Comparison of ENCODE assay signal across 33 cellular contexts in the genomic region with DNA sequence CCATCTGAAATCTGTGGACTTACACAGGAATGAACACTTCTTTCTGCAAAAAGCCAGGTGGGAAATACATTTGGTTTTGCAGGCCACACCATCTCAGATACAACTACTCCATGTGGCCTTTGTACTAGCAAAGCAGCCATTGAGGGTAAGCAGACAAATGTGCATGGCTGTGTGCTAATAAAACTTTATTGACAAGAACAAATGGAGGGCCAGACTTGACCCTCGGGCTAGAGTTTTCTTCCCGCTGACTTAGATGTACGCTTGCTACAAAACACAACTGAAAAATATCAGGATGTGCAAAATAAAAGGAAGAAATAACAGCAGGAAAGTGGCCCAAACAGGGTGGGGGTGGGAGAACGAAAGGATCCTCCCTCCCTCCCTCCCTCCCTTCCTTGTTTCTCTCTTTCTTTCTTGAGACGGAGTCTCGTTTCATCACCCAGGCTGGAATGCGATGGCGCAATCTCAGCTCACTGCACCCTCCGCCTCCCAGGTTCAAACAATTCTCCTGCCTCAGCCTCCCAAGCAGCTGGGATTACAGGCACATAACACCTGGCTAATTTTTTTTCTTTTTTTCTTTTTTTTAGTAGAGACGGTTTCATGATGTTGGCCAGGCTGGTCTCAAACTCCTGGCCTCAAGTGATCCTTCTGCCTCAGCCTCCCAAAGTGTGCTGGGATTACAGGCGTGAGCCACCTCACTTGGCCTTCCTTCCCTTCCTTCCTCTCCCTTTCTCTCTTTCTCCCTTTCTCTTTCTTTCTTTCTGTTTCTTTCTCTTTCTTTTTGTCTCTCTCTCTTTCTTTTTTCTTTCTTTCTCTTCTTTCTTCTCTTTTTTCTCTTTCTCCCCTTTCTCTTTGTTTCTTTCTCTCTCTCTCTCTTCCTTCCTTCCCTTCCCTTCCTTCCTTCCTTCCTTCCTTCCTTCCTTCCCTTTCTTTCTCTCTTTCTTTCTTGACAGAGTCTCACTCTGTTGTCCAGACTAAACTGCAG. TPM values are rescaled to one million over a fixed set of nuclear protein-coding genes. Genes with fewer than 3 reads are reported as not detected.
DNase-seq lines count a peak whose midpoint lies in the region; ATAC-seq and TF ChIP-seq lines count a peak whose summit lies in the region.
"Had no signal": no experiment of that assay in that cellular context is flagged by ENCODE, and none has a peak within 500 bp of the region (broad histone marks: within the 10 kb centered on the region; RNA-seq: fewer than 3 reads in every experiment).

No MANE protein-coding gene starts in this region.

- no peak overlapping the region for H3K14ac ChIP-seq in trophoblast cell (ENCODE audit: low read length)

- no peaks in the 10 kb centered on the region for H3K9me3 Mint-ChIP-seq in natural killer cell treated with Interleukin-12 subunit alpha and Interleukin-12 subunit beta and Interleukin-15 and Interleukin-18, amount 100 ng/mL, for 72 hours
- H3K9me3 Mint-ChIP-seq: activated CD8-positive, alpha-beta T cell treated with anti-CD3 and anti-CD28 coated beads for 36 hours; activated naive CD4-positive, alpha-beta T cell treated with anti-CD3 and anti-CD28 coated beads, Interleukin-2, amount 50 U/mL, for 24 hours; activated T-helper 2 cell treated with anti-CD3 and anti-CD28 coated beads, Interferon-gamma antibody, Interleukin-2, Interleukin-4, amounts not matched to agents 10 μg/mL and 5 μg/mL and 100 μg/mL, durations not matched to agents 14 hours and 24 hours and 36 hours; effector memory CD8-positive, alpha-beta T cell had no signal

- no peak overlapping the region for H3K27ac ChIP-seq in trophoblast cell (ENCODE audit: low read depth, low read length)
- H3K27ac ChIP-seq: 22Rv1, cardiac muscle cell, psoas muscle, RWPE1, testis, uterus had no signal

- whole genome bisulfite sequencing in trophoblast cell (ENCODE audit: extremely low coverage, insufficient coverage, insufficient read length) = no CpG with 5 or more reads among the region's 11 CpGs

- no peak overlapping the region for H3K4me3 Mint-ChIP-seq in natural killer cell treated with Interleukin-12 subunit alpha and Interleukin-12 subunit beta and Interleukin-15 and Interleukin-18, amount 100 ng/mL, for 72 hours
- H3K4me3 Mint-ChIP-seq: activated CD8-positive, alpha-beta T cell treated with anti-CD3 and anti-CD28 coated beads for 36 hours; activated naive CD4-positive, alpha-beta T cell treated with anti-CD3 and anti-CD28 coated beads, Interleukin-2, amount 50 U/mL, for 24 hours; effector memory CD8-positive, alpha-beta T cell; T-helper 17 cell had no signal

- no peaks in the 10 kb centered on the region for H3K79me2 ChIP-seq in trophoblast cell (ENCODE audit: control insufficient read depth, insufficient read depth, low read length, poor library complexity)

- no peak overlapping the region for H3K27ac Mint-ChIP-seq in natural killer cell treated with Interleukin-12 subunit alpha and Interleukin-12 subunit beta and Interleukin-15 and Interleukin-18, amount 100 ng/mL, for 72 hours
- H3K27ac Mint-ChIP-seq: activated CD8-positive, alpha-beta T cell treated with anti-CD3 and anti-CD28 coated beads for 36 hours; activated naive CD4-positive, alpha-beta T cell treated with anti-CD3 and anti-CD28 coated beads, Interleukin-2, amount 50 U/mL, for 24 hours; activated T-helper 2 cell treated with anti-CD3 and anti-CD28 coated beads, Interferon-gamma antibody, Interleukin-2, Interleukin-4, amounts not matched to agents 10 μg/mL and 5 μg/mL and 100 μg/mL, durations not matched to agents 14 hours and 24 hours and 36 hours; CD4-positive, CD25-positive, alpha-beta regulatory T cell; T-helper 17 cell had no signal

- no peak overlapping the region for H2AK5ac ChIP-seq in trophoblast cell (ENCODE audit: low read length)

- no peaks in the 10 kb centered on the region for H3K27me3 ChIP-seq in trophoblast cell (ENCODE audit: insufficient read depth, low read length)
- H3K27me3 ChIP-seq: cardiac muscle cell, testis, uterus had no signal

- no peak overlapping the region for H3K9ac ChIP-seq in trophoblast cell (ENCODE audit: low read length)

- H3K18ac ChIP-seq in trophoblast cell (ENCODE audit: low read length) = no peak overlapping the region

- no peak overlapping the region for H3K4ac ChIP-seq in trophoblast cell (ENCODE audit: low read depth, low read length)

- no peak for TF ChIP-seq CTCF in cardiac fibroblast (IDR thresholded peaks at IDR 0.05; ENCODE audit: low read depth, low read length)

- H3K4me2 ChIP-seq in trophoblast cell (ENCODE audit: low read length) = no peak overlapping the region

- peaks cover 0 to 8% of the 10 kb centered on the region in 2 donors for H3K27me3 Mint-ChIP-seq in natural killer cell treated with Interleukin-12 subunit alpha and Interleukin-12 subunit beta and Interleukin-15 and Interleukin-18, amount 100 ng/mL, for 72 hours

- H4K91ac ChIP-seq in trophoblast cell (ENCODE audit: low read depth, low read length) = no peak overlapping the region

- no peaks in the 10 kb centered on the region for H3K4me1 ChIP-seq in trophoblast cell (ENCODE audit: control insufficient read depth in 1 of 2, insufficient read depth in 2 of 2, low read length in 2 of 2)
- H3K4me1 ChIP-seq: psoas muscle, testis, uterus had no signal

- H2BK12ac ChIP-seq in trophoblast cell (ENCODE audit: low read length) = no peak overlapping the region

- no peak for ATAC-seq in natural killer cell treated with Interleukin-12 subunit alpha and Interleukin-12 subunit beta and Interleukin-15 and Interleukin-18, amount 100 ng/mL, for 72 hours
- ATAC-seq: activated CD8-positive, alpha-beta T cell treated with anti-CD3 and anti-CD28 coated beads for 36 hours; effector memory CD8-positive, alpha-beta T cell; esophagus mucosa; psoas muscle; T-helper 17 cell had no signal

- peaks cover 1% of the 10 kb centered on the region for H3K9me3 ChIP-seq in trophoblast cell (ENCODE audit: insufficient read depth, low read depth, low read length)
- H3K9me3 ChIP-seq: psoas muscle, testis, uterus had no signal

- no peak overlapping the region for H2BK120ac ChIP-seq in trophoblast cell (ENCODE audit: insufficient read depth, low read length, poor library complexity)

- H4K8ac ChIP-seq in trophoblast cell (ENCODE audit: low read depth, low read length) = no peak overlapping the region

- H2AFZ ChIP-seq in trophoblast cell (ENCODE audit: insufficient read depth, low read length, poor library complexity) = no peak overlapping the region

- H3K4me3 ChIP-seq in cardiac fibroblast (replicated peaks in 1 of 2; ENCODE audit: low read depth in 2 of 2, low read length in 2 of 2) (no peak overlapping the region), trophoblast cell (ENCODE audit: low read depth, low read length) (no peak overlapping the region)
- H3K4me3 ChIP-seq: cardiac muscle cell, psoas muscle, testis, uterus had no signal

- DNase-seq in NCI-H2171 treated with DMSO at 0.1 percent for 48 hours (lab: John Stamatoyannopoulos, UW) = peak; percentile 7
- DNase-seq in NCI-H2171 (lab: John Stamatoyannopoulos, UW) = no peak
- DNase-seq in NAMALWA (ENCODE audit: low spot score) = peak; percentile 26
- peak; percentile 29 to 32 for DNase-seq in cardiac fibroblast (ENCODE audit: low read depth in 2 of 2)
- peak; percentile 70 to 77 for DNase-seq in trophoblast cell
- no peak for DNase-seq in epidermal melanocyte (ENCODE audit: insufficient read length, low spot score)
- DNase-seq in natural killer cell treated with Interleukin-12 subunit alpha and Interleukin-12 subunit beta and Interleukin-15 and Interleukin-18, amount 100 ng/mL, for 72 hours (ENCODE audit: low spot score) = no peak
- DNase-seq in AG08395 (ENCODE audit: low spot score) = no peak
- DNase-seq: activated CD8-positive, alpha-beta T cell treated with anti-CD3 and anti-CD28 coated beads for 36 hours; anterior cingulate cortex; CD4-positive, CD25-positive, alpha-beta regulatory T cell; cortex of kidney; effector memory CD8-positive, alpha-beta T cell; hippocampal formation; mesenchymal stem cell; NCI-H2081; NCI-H774; nucleus accumbens; psoas muscle; stimulated activated CD4-positive, alpha-beta T cell treated with anti-CD3 and anti-CD28 coated beads, Interleukin-15, amount 100 ng/mL, for 24 hours; stimulated activated naive CD4-positive, alpha-beta T cell treated with Interleukin-2 at 50 U/mL for 16 hours; T-helper 17 cell; testis; uterus had no signal

- no peak overlapping the region for H4K12ac ChIP-seq in trophoblast cell (ENCODE audit: low read depth, low read length)

- H2BK5ac ChIP-seq in trophoblast cell (ENCODE audit: low read depth, low read length, poor library complexity) = no peak overlapping the region

- no peak overlapping the region for H3K23ac ChIP-seq in trophoblast cell (ENCODE audit: low read length)

- no peaks in the 10 kb centered on the region for H3K36me3 Mint-ChIP-seq in natural killer cell treated with Interleukin-12 subunit alpha and Interleukin-12 subunit beta and Interleukin-15 and Interleukin-18, amount 100 ng/mL, for 72 hours
- H3K36me3 Mint-ChIP-seq: activated naive CD4-positive, alpha-beta T cell treated with anti-CD3 and anti-CD28 coated beads, Interleukin-2, amount 50 U/mL, for 24 hours; CD4-positive, CD25-positive, alpha-beta regulatory T cell had no signal

- peaks cover 4 to 5% of the 10 kb centered on the region in 2 donors for H3K4me1 Mint-ChIP-seq in natural killer cell treated with Interleukin-12 subunit alpha and Interleukin-12 subunit beta and Interleukin-15 and Interleukin-18, amount 100 ng/mL, for 72 hours (ENCODE audit: low read depth in 2 of 2)
- H3K4me1 Mint-ChIP-seq: activated naive CD4-positive, alpha-beta T cell treated with anti-CD3 and anti-CD28 coated beads, Interleukin-2, amount 50 U/mL, for 24 hours; T-helper 17 cell had no signal

- peaks cover 4 to 6% of the 10 kb centered on the region in 2 experiments for H3K36me3 ChIP-seq in trophoblast cell (ENCODE audit: control insufficient read depth in 1 of 2, insufficient read depth in 2 of 2, low read length in 2 of 2)
- H3K36me3 ChIP-seq: cardiac muscle cell, uterus had no signal

- no peaks in the 10 kb centered on the region for H3K79me1 ChIP-seq in trophoblast cell (ENCODE audit: low read length)

RNA-seq across cellular contexts. Expression of gene CCL25, which starts 29.3 kb away (rescaled TPM):
- 0.10 TPM in 2 replicates for polyA plus RNA-seq in trophoblast cell (2013)
- total RNA-seq in natural killer cell treated with Interleukin-12 subunit alpha and Interleukin-12 subunit beta and Interleukin-15 and Interleukin-18, amount 100 ng/mL, for 72 hours = under 1 TPM in 1 of 2 donors, not detected in 1; 0.71 TPM
- total RNA-seq: activated T-helper 2 cell treated with anti-CD3 and anti-CD28 coated beads, Interferon-gamma antibody, Interleukin-2, Interleukin-4, amounts not matched to agents 10 μg/mL and 5 μg/mL and 100 μg/mL, durations not matched to agents 14 hours and 24 hours and 36 hours; cardiac muscle cell; CD4-positive, CD25-positive, alpha-beta regulatory T cell; esophagus mucosa; LHCN-M2; myocyte; psoas muscle; SK-MEL-5; T-helper 17 cell; uterus had no signal
- polyA plus RNA-seq: cardiac muscle cell had no signal

Comparison
In these comparisons a context has a peak if more than half of its experiments do, and no peak if none do; other contexts are left out.
1. DNase-seq: peak in NCI-H2171 treated with DMSO at 0.1 percent for 48 hours (single experiment), NAMALWA (single experiment), cardiac fibroblast (2 of 2) and trophoblast cell (2 of 2); none in NCI-H2171 (single experiment), epidermal melanocyte (single experiment), natural killer cell treated with Interleukin-12 subunit alpha and Interleukin-12 subunit beta and Interleukin-15 and Interleukin-18, amount 100 ng/mL, for 72 hours (single experiment) and AG08395 (single experiment).